Comparison of ENCODE assay signal across 10 cellular contexts in the genomic region with DNA sequence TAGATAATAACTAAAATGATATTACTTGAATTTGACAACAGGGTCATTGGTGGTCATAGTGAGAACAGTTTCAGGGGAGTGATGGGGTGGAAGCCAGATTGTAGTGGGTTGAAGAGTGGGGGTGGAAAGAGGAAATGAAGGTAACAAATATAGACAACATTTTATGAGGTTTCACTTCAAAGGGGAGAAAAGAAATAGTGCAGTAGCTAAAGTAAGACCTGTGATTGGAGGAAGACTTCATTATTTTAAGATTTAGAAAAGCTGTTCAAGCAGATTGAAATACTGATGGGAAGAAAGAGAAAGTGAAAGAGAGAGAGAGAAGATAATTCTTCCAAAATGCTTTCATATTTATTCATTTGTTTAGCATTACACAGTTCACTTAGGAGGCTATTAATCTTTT. TPM values are rescaled to one million over a fixed set of nuclear protein-coding genes. Genes with fewer than 3 reads are reported as not detected.
DNase-seq lines count a peak whose midpoint lies in the region; ATAC-seq and TF ChIP-seq lines count a peak whose summit lies in the region.
"Had no signal": no experiment of that assay in that cellular context is flagged by ENCODE, and none has a peak within 500 bp of the region (broad histone marks: within the 10 kb centered on the region; RNA-seq: fewer than 3 reads in every experiment).

No MANE protein-coding gene starts in this region.

- ATAC-seq in GM19455 (IDR thresholded peaks at IDR 0.05; ENCODE audit: unreplicated experiment) (peak; percentile 75), HG03108 (IDR thresholded peaks at IDR 0.05; ENCODE audit: unreplicated experiment) (peak; percentile 89), left cardiac atrium (no peak)

- H3K9me3 Mint-ChIP-seq in activated T-helper 1 cell treated with anti-CD3 and anti-CD28 coated beads, Interleukin-12 subunit alpha, Interleukin-12 subunit beta, Interleukin-2, Interleukin-4 antibody, amounts not matched to agents 30 ng/mL and 10 ng/mL and 1 ng/mL, durations not matched to agents 14 hours and 24 hours and 36 hours = no peaks in the 10 kb centered on the region

- H3K4me3 Mint-ChIP-seq in activated T-helper 1 cell treated with anti-CD3 and anti-CD28 coated beads, Interleukin-12 subunit alpha, Interleukin-12 subunit beta, Interleukin-2, Interleukin-4 antibody, amounts not matched to agents 30 ng/mL and 10 ng/mL and 1 ng/mL, durations not matched to agents 14 hours and 24 hours and 36 hours = peak overlapping the region; percentile 67

- H3K27ac Mint-ChIP-seq in activated T-helper 1 cell treated with anti-CD3 and anti-CD28 coated beads, Interleukin-12 subunit alpha, Interleukin-12 subunit beta, Interleukin-2, Interleukin-4 antibody, amounts not matched to agents 30 ng/mL and 10 ng/mL and 1 ng/mL, durations not matched to agents 14 hours and 24 hours and 36 hours = peak overlapping the region; percentile 8

- in situ Hi-C loops in GM13977 (cut with MboI; ENCODE audit: low pct_unique_long_range_greater_than_20kb, low sequenced_read_pairs, unreplicated experiment) = no loop called here

- no peaks in the 10 kb centered on the region for H3K4me1 ChIP-seq in stomach

- TF ChIP-seq CTCF in GM13977 (IDR thresholded peaks at IDR 0.05; ENCODE audit: extremely low read depth, insufficient read depth, missing control alignments) = no peak
- TF ChIP-seq CTCF in stomach (IDR thresholded peaks at IDR 0.05) = no peak

- H3K9me3 ChIP-seq in stomach = no peaks in the 10 kb centered on the region

- no peaks in the 10 kb centered on the region for H3K27me3 Mint-ChIP-seq in activated T-helper 1 cell treated with anti-CD3 and anti-CD28 coated beads, Interleukin-12 subunit alpha, Interleukin-12 subunit beta, Interleukin-2, Interleukin-4 antibody, amounts not matched to agents 30 ng/mL and 10 ng/mL and 1 ng/mL, durations not matched to agents 14 hours and 24 hours and 36 hours (ENCODE audit: insufficient read depth)

- H3K36me3 Mint-ChIP-seq in activated T-helper 1 cell treated with anti-CD3 and anti-CD28 coated beads, Interleukin-12 subunit alpha, Interleukin-12 subunit beta, Interleukin-2, Interleukin-4 antibody, amounts not matched to agents 30 ng/mL and 10 ng/mL and 1 ng/mL, durations not matched to agents 14 hours and 24 hours and 36 hours (ENCODE audit: low read depth) = no peaks in the 10 kb centered on the region

- no peak overlapping the region for H3K27ac ChIP-seq in stomach

- intact Hi-C loops in activated T-helper 1 cell treated with anti-CD3 and anti-CD28 coated beads, Interleukin-12 subunit alpha, Interleukin-12 subunit beta, Interleukin-2, Interleukin-4 antibody, amounts not matched to agents 30 ng/mL and 10 ng/mL and 1 ng/mL, durations not matched to agents 14 hours and 24 hours and 36 hours (cut with micrococcal nuclease) = loop anchor here (5.0 kb wide), 1 partner anchor 54 kb away; a partner anchor contains a TSS
- intact Hi-C loops in left cardiac atrium (cut with DNase I) (no loop called here), stomach (cut with DNase I; ENCODE audit: low total_unique reads) (no loop called here)

- no peak overlapping the region for H3K4me3 ChIP-seq in stomach

- TF ChIP-seq POLR2A in stomach (IDR thresholded peaks at IDR 0.05) = no peak

- H3K27me3 ChIP-seq in stomach = peaks cover 0 to 5% (median 0%) of the 10 kb centered on the region in 3 donors

- no peaks in the 10 kb centered on the region for H3K36me3 ChIP-seq in stomach

- H3K4me1 Mint-ChIP-seq in activated T-helper 1 cell treated with anti-CD3 and anti-CD28 coated beads, Interleukin-12 subunit alpha, Interleukin-12 subunit beta, Interleukin-2, Interleukin-4 antibody, amounts not matched to agents 30 ng/mL and 10 ng/mL and 1 ng/mL, durations not matched to agents 14 hours and 24 hours and 36 hours (ENCODE audit: low read depth) = peaks cover 31% of the 10 kb centered on the region

- DNase-seq in GM13977 (ENCODE audit: low spot score) = peak; percentile 67
- DNase-seq in activated T-helper 1 cell treated with anti-CD3 and anti-CD28 coated beads, Interleukin-12 subunit alpha, Interleukin-12 subunit beta, Interleukin-2, Interleukin-4 antibody, amounts not matched to agents 30 ng/mL and 10 ng/mL and 1 ng/mL, durations not matched to agents 14 hours and 24 hours and 36 hours (ENCODE audit: low spot score) = no peak
- no peak for DNase-seq in NCI-H345 treated with DMSO at 0.1 percent for 48 hours (lab: John Stamatoyannopoulos, UW; ENCODE audit: unreplicated experiment)
- no peak for DNase-seq in left cardiac atrium
- DNase-seq in NCI-H446 (lab: John Stamatoyannopoulos, UW) = no peak
- no peak for DNase-seq in stomach

- no peak for TF ChIP-seq EP300 in stomach (IDR thresholded peaks at IDR 0.05)

RNA-seq across cellular contexts. Expression of a gene that starts 52.0 kb away (rescaled TPM):
- total RNA-seq in activated T-helper 1 cell treated with anti-CD3 and anti-CD28 coated beads, Interleukin-12 subunit alpha, Interleukin-12 subunit beta, Interleukin-2, Interleukin-4 antibody, amounts not matched to agents 30 ng/mL and 10 ng/mL and 1 ng/mL, durations not matched to agents 14 hours and 24 hours and 36 hours = 38.1 and 42.2 TPM in 2 replicates
- total RNA-seq in left cardiac atrium = 1 to 10 TPM; 2.0 to 2.7 TPM
- 10 to 100 TPM in 1 of 5 donors, 1 to 10 TPM in 1, under 1 TPM in 2, not detected in 1; 0.73 to 11.9 (median 3.3) TPM for total RNA-seq in stomach
- polyA plus RNA-seq in stomach = not detected
- total RNA-seq: bronchial epithelial cell, LHCN-M2 had no signal

Comparison
In these comparisons a context has a peak if more than half of its experiments do, and no peak if none do; other contexts are left out.
1. ATAC-seq: peak in GM19455 (single experiment) and HG03108 (single experiment); none in left cardiac atrium (0 of 2).